In genomic region chr3:9770276-9770812, GRCh38 we compare ENCODE assay signal across 8 cellular contexts. TPM values are rescaled to one million over a fixed set of nuclear protein-coding genes. Genes with fewer than 3 reads are reported as not detected.
DNase-seq lines count a peak whose midpoint lies in the region; ATAC-seq, FAIRE-seq and TF ChIP-seq lines count a peak whose summit lies in the region.

No MANE protein-coding gene starts in this region.

- peak overlapping the region; percentile 67 for H3K4me3 Mint-ChIP-seq in activated CD8-positive, alpha-beta T cell treated with anti-CD3 and anti-CD28 coated beads, Interleukin-2, amount 10 ng/mL, durations not matched to agents 7 days and 5 days

- H3K4me3 ChIP-seq in GM23248: peak overlapping the region; percentile 78
- H3K4me3 ChIP-seq in pancreas: peak overlapping the region; percentile 40 to 63 (median 48)

- H3K9ac ChIP-seq in GM23248: peak overlapping the region; percentile 83

- peak overlapping the region; percentile 85 for H3K4me2 ChIP-seq in GM23248 (ENCODE audit: unreplicated experiment)

- peak; percentile 8 for ATAC-seq in activated CD8-positive, alpha-beta T cell treated with anti-CD3 and anti-CD28 coated beads, Interleukin-2, amount 10 ng/mL, durations not matched to agents 7 days and 5 days
- peak; percentile 64 to 79 (median 69) for ATAC-seq in pancreas

- CTCF ChIA-PET in activated CD8-positive, alpha-beta T cell treated with anti-CD3 and anti-CD28 coated beads, Interleukin-2, amount 10 ng/mL, durations not matched to agents 7 days and 5 days (lab: Charles Lee): interaction anchor here (1.0 kb wide), 1 partner anchor 23 kb away, joined by 4 read pairs; the partner anchor contains the start of gene ARPC4

- H3K9me2 ChIP-seq in GM23248 (ENCODE audit: insufficient read depth): no peaks in the 10 kb centered on the region

- H3K36me3 Mint-ChIP-seq in activated CD8-positive, alpha-beta T cell treated with anti-CD3 and anti-CD28 coated beads, Interleukin-2, amount 10 ng/mL, durations not matched to agents 7 days and 5 days (ENCODE audit: low read depth): peaks cover 14% of the 10 kb centered on the region

- intact Hi-C loops in head of caudate nucleus (cut with DNase I): no loop called here
- intact Hi-C loops in pancreas (cut with DNase I): no loop called here

- no peak for TF ChIP-seq CTCF in pancreas (IDR thresholded peaks at IDR 0.05)

- no peak for FAIRE-seq in pancreas (lab: Jason Lieb, UNC)

- peaks cover 42% of the 10 kb centered on the region for H3K4me1 Mint-ChIP-seq in activated CD8-positive, alpha-beta T cell treated with anti-CD3 and anti-CD28 coated beads, Interleukin-2, amount 10 ng/mL, durations not matched to agents 7 days and 5 days (ENCODE audit: low read depth)

- peak overlapping the region; percentile 83 for H3K27ac Mint-ChIP-seq in activated CD8-positive, alpha-beta T cell treated with anti-CD3 and anti-CD28 coated beads, Interleukin-2, amount 10 ng/mL, durations not matched to agents 7 days and 5 days

- H3K27me3 ChIP-seq in GM23248 (replicated peaks; ENCODE audit: insufficient read depth) (no peaks in the 10 kb centered on the region), pancreas (no peaks in the 10 kb centered on the region)

- no peak overlapping the region for H3K27ac ChIP-seq in GM23248
- H3K27ac ChIP-seq in pancreas: peak overlapping the region; percentile 49 to 77 (median 66)

- POLR2A ChIA-PET in activated CD8-positive, alpha-beta T cell treated with anti-CD3 and anti-CD28 coated beads, Interleukin-2, amount 10 ng/mL, durations not matched to agents 7 days and 5 days (lab: Charles Lee): interaction anchor here (0.6 to 4.7 kb wide), 2 partner anchors 22 to 100 kb away, joined by 3 to 23 read pairs; partner anchors contain the start of genes ARPC4 and TADA3

- H3K79me2 ChIP-seq in GM23248 (ENCODE audit: insufficient read depth): peaks cover 14% of the 10 kb centered on the region

- no peaks in the 10 kb centered on the region for H3K9me3 Mint-ChIP-seq in activated CD8-positive, alpha-beta T cell treated with anti-CD3 and anti-CD28 coated beads, Interleukin-2, amount 10 ng/mL, durations not matched to agents 7 days and 5 days (ENCODE audit: insufficient read depth)

- 13 to 16% methylated on average over 12 to 15 of the region's 15 CpGs for whole genome bisulfite sequencing in GM23248 (ENCODE audit: low coverage in 1 of 2, low lambda C conversion rate in 2 of 2, missing lambda C conversion rate in 2 of 2), 2 experiments
- WGBS in pancreas, 2 donors: 3 to 4% methylated on average over 15 of the region's 15 CpGs

- no peaks in the 10 kb centered on the region for H3K4me1 ChIP-seq in GM23248 (ENCODE audit: insufficient read depth)
- peaks cover 3 to 9% (median 5%) of the 10 kb centered on the region in 3 donors for H3K4me1 ChIP-seq in pancreas

- H4K20me1 ChIP-seq in GM23248 (ENCODE audit: insufficient read depth): no peaks in the 10 kb centered on the region

- H3K9me3 ChIP-seq in GM23248 (ENCODE audit: low read depth): no peaks in the 10 kb centered on the region
- H3K9me3 ChIP-seq in pancreas: no peaks in the 10 kb centered on the region

- H2AFZ ChIP-seq in GM23248: peak overlapping the region; percentile 91

- in situ Hi-C loops in GM23248 (cut with MboI): no loop called here

- H3F3A ChIP-seq in GM23248 (ENCODE audit: insufficient read depth): no peaks in the 10 kb centered on the region

- no peaks in the 10 kb centered on the region for H3K27me3 Mint-ChIP-seq in activated CD8-positive, alpha-beta T cell treated with anti-CD3 and anti-CD28 coated beads, Interleukin-2, amount 10 ng/mL, durations not matched to agents 7 days and 5 days (ENCODE audit: low read depth)

- DNase-seq in GM23248 (no peak), head of caudate nucleus (peak in 37 of 42 donors; percentile 18 to 86 (median 64)), pancreas (peak; percentile 91 to 98 (median 94)), RKO (ENCODE audit: low spot score) (no peak), GM19238 (ENCODE audit: insufficient read length, low spot score) (no peak), NCI-H1436 treated with DMSO at 0.1 percent for 48 hours (lab: John Stamatoyannopoulos, UW) (no peak)
- no peak for DNase-seq in activated CD8-positive, alpha-beta T cell treated with anti-CD3 and anti-CD28 coated beads, Interleukin-2, amount 10 ng/mL, durations not matched to agents 7 days and 5 days
- no peak for DNase-seq in stimulated activated CD4-positive, alpha-beta T cell treated with anti-CD3 and anti-CD28 coated beads, Interleukin-12 subunit alpha, Interleukin-12 subunit beta, amount 100 ng/mL, for 4 hours

- H3K36me3 ChIP-seq in GM23248 (ENCODE audit: low read depth) (no peaks in the 10 kb centered on the region), pancreas (no peaks in the 10 kb centered on the region)

RNA-seq across cellular contexts. Expression of gene CAMK1, which starts 0.6 kb away (rescaled TPM):
- total RNA-seq in GM23248 (2014; rRNA removed; shearing (Covaris generic)): 26.9 and 30.6 TPM in 2 replicates
- polyA plus RNA-seq in GM23248 (2016; fragmentation: Nextera tagmentation; extraction: Ambion mirVana) (27.7 and 28.3 TPM in 2 replicates), pancreas (10 to 100 TPM; 20.5 to 23.7 TPM)
- total RNA-seq in activated CD8-positive, alpha-beta T cell treated with anti-CD3 and anti-CD28 coated beads, Interleukin-2, amount 10 ng/mL, durations not matched to agents 7 days and 5 days: 10 to 100 TPM; 33.5 to 35.7 TPM
- total RNA-seq in pancreas: 10 to 100 TPM in 1 of 6 donors, 1 to 10 TPM in 5; 2.0 to 12.8 (median 4.4) TPM

RNA-seq across cellular contexts. Expression of gene OGG1, which starts 20.6 kb away (rescaled TPM):
- 18.0 and 36.5 TPM in 2 replicates for total RNA-seq in GM23248 (2014; rRNA removed; shearing (Covaris generic))
- polyA plus RNA-seq in GM23248 (2016; fragmentation: Nextera tagmentation; extraction: Ambion mirVana) (23.0 and 24.6 TPM in 2 replicates), pancreas (10 to 100 TPM; 11.2 to 12.7 TPM)
- total RNA-seq in activated CD8-positive, alpha-beta T cell treated with anti-CD3 and anti-CD28 coated beads, Interleukin-2, amount 10 ng/mL, durations not matched to agents 7 days and 5 days: 10 to 100 TPM; 36.9 to 37.7 TPM
- total RNA-seq in pancreas: 10 to 100 TPM in 1 of 6 donors, 1 to 10 TPM in 5; 5.9 to 13.9 (median 7.8) TPM

RNA-seq across cellular contexts. Expression of gene TADA3, which starts 21.9 kb away (rescaled TPM):
- 131 and 135 TPM in 2 replicates for total RNA-seq in GM23248 (2014; rRNA removed; shearing (Covaris generic))
- polyA plus RNA-seq in GM23248 (2016; fragmentation: Nextera tagmentation; extraction: Ambion mirVana) (85.1 and 87.7 TPM in 2 replicates), pancreas (10 to 100 TPM; 22.0 to 29.1 TPM)
- 10 to 100 TPM; 83.2 to 85.6 TPM for total RNA-seq in activated CD8-positive, alpha-beta T cell treated with anti-CD3 and anti-CD28 coated beads, Interleukin-2, amount 10 ng/mL, durations not matched to agents 7 days and 5 days
- total RNA-seq in pancreas: 10 to 100 TPM; 13.2 to 28.0 (median 18.4) TPM

RNA-seq across cellular contexts. Expression of gene ARPC4, which starts 22.5 kb away (rescaled TPM):
- 315 and 325 TPM in 2 replicates for total RNA-seq in GM23248 (2014; rRNA removed; shearing (Covaris generic))
- polyA plus RNA-seq in GM23248 (2016; fragmentation: Nextera tagmentation; extraction: Ambion mirVana) (182 and 190 TPM in 2 replicates), pancreas (10 to 100 TPM; 35.0 to 44.7 TPM)
- 100 to 1,000 TPM; 317 to 321 TPM for total RNA-seq in activated CD8-positive, alpha-beta T cell treated with anti-CD3 and anti-CD28 coated beads, Interleukin-2, amount 10 ng/mL, durations not matched to agents 7 days and 5 days
- total RNA-seq in pancreas: 10 to 100 TPM; 39.5 to 72.6 (median 53.1) TPM

RNA-seq across cellular contexts. Expression of gene BRPF1, which starts 38.8 kb away (rescaled TPM):
- total RNA-seq in GM23248 (2014; rRNA removed; shearing (Covaris generic)): 16.3 and 18.3 TPM in 2 replicates
- polyA plus RNA-seq in GM23248 (2016; fragmentation: Nextera tagmentation; extraction: Ambion mirVana) (7.3 and 10.4 TPM in 2 replicates), pancreas (10 to 100 TPM in 1 of 2 donors, 1 to 10 TPM in 1; 5.8 to 10.4 TPM)
- total RNA-seq in activated CD8-positive, alpha-beta T cell treated with anti-CD3 and anti-CD28 coated beads, Interleukin-2, amount 10 ng/mL, durations not matched to agents 7 days and 5 days: 10 to 100 TPM; 54.7 to 57.4 TPM
- total RNA-seq in pancreas: 10 to 100 TPM in 1 of 6 donors, 1 to 10 TPM in 5; 7.0 to 10.8 (median 8.4) TPM

Comparison
In these comparisons a context has a peak if more than half of its experiments do, and no peak if none do; other contexts are left out.
1. DNase-seq: peak in head of caudate nucleus (37 of 42) and pancreas (6 of 6); none in GM23248 (single experiment), activated CD8-positive, alpha-beta T cell treated with anti-CD3 and anti-CD28 coated beads, Interleukin-2, amount 10 ng/mL, durations not matched to agents 7 days and 5 days (single experiment), RKO (single experiment), GM19238 (single experiment), NCI-H1436 treated with DMSO at 0.1 percent for 48 hours (single experiment) and stimulated activated CD4-positive, alpha-beta T cell treated with anti-CD3 and anti-CD28 coated beads, Interleukin-12 subunit alpha, Interleukin-12 subunit beta, amount 100 ng/mL, for 4 hours (single experiment).